Comparison of ENCODE assay signal across 18 cellular contexts in the genomic region with DNA sequence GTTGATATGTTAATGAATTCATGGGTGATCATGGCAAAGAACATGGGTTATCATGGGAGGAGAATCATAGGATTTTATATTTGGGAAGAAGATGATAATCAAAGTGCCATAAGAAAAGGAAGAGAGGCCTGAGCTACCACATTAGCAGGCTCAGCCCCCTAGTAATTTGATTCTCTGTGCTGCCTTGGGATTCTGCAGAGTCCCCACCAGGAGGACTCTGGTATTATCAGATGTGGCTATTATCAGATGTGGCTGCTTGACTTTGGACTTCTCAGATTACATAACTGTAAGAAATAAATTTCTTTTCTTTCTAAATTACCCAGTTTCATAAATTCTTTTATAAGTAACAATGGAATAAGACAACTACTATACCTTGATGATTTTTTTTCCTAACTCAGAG.
DNase-seq lines count a peak whose midpoint lies in the region; ATAC-seq and TF ChIP-seq lines count a peak whose summit lies in the region.
"Had no signal": no experiment of that assay in that cellular context is flagged by ENCODE, and none has a peak within 500 bp of the region (broad histone marks: within the 10 kb centered on the region; RNA-seq: fewer than 3 reads in every experiment).

No MANE protein-coding gene starts in this region.

- no peak overlapping the region for H4K91ac ChIP-seq in H9 (ENCODE audit: insufficient read length, low read depth, low read length)

- H3K79me1 ChIP-seq in H9 (ENCODE audit: insufficient read depth, low read depth, low read length, poor library complexity, severe bottlenecking) (no peaks in the 10 kb centered on the region), mesendoderm (ENCODE audit: low read length) (no peaks in the 10 kb centered on the region)

- intact Hi-C loops in spleen (cut with DNase I; ENCODE audit: low total_unique reads) = no loop called here

- H3K4me3 ChIP-seq in choroid plexus epithelial cell (ENCODE audit: low read depth, low read length) (no peak overlapping the region), mesendoderm (ENCODE audit: low read length) (no peak overlapping the region), spleen (no peak overlapping the region)

- H2BK120ac ChIP-seq in H9 (ENCODE audit: low read depth, low read length, poor library complexity, severe bottlenecking) = no peak overlapping the region
- H2BK120ac ChIP-seq in mesendoderm (ENCODE audit: low read depth, low read length) = no peak overlapping the region

- H3K23me2 ChIP-seq in H9 (ENCODE audit: insufficient read length, low read depth, low read length, poor library complexity, severe bottlenecking) = no peaks in the 10 kb centered on the region

- H2BK12ac ChIP-seq in H9 (ENCODE audit: insufficient read length, low read depth, low read length) = no peak overlapping the region

- H3K36me3 Mint-ChIP-seq in H9 (ENCODE audit: insufficient read depth in 1 of 3, low read depth in 3 of 3) = peaks cover 0 to 2% (median 0%) of the 10 kb centered on the region in 3 experiments; a peak in 1 of 7 replicates
- H3K36me3 Mint-ChIP-seq in T-helper 2 cell treated with Interferon-gamma antibody and Interleukin-4, amounts not matched to agents 5 μg/mL and 100 μg/mL, for 36 hours (ENCODE audit: low read depth) = no peaks in the 10 kb centered on the region

- no peak for TF ChIP-seq POLR2A in spleen (IDR thresholded peaks at IDR 0.05)

- H2BK5ac ChIP-seq in H9 (ENCODE audit: insufficient read length, low read length) (no peak overlapping the region), mesendoderm (ENCODE audit: low read length) (no peak overlapping the region)

- H3K9me3 ChIP-seq in H9 (ENCODE audit: control insufficient read depth, low read depth, low read length) = no peaks in the 10 kb centered on the region
- peaks cover 0 to 13% (median 9%) of the 10 kb centered on the region in 8 donors for H3K9me3 ChIP-seq in spleen

- H2BK15ac ChIP-seq in H9 (ENCODE audit: low read depth, low read length) (no peak overlapping the region), mesendoderm (replicated peaks; ENCODE audit: low read depth) (no peak overlapping the region)

- H3K56ac ChIP-seq in H9 (ENCODE audit: insufficient read length, low read depth, low read length) (no peak overlapping the region), mesendoderm (ENCODE audit: low read length) (no peak overlapping the region)

- no peaks in the 10 kb centered on the region for H3K36me3 ChIP-seq in mesendoderm (ENCODE audit: control insufficient read depth, insufficient read depth, low read length)
- H3K36me3 ChIP-seq in spleen = no peaks in the 10 kb centered on the region

- no peak for DNase-seq in H9
- peak; percentile 2 for DNase-seq in M059J (ENCODE audit: low read depth)
- DNase-seq in choroid plexus epithelial cell (ENCODE audit: low read depth) = no peak
- peak; percentile 43 for DNase-seq in mesendoderm
- no peak for DNase-seq in spleen
- no peak for DNase-seq in cerebellar nuclear complex (lab: John Stamatoyannopoulos, UW)
- DNase-seq in T-helper 2 cell treated with Interferon-gamma antibody and Interleukin-4, amounts not matched to agents 5 μg/mL and 100 μg/mL, for 36 hours (ENCODE audit: low spot score) = no peak
- DNase-seq: Calu3; CD4-positive, alpha-beta memory T cell; DMS53; H7; NCI-H1105 treated with DMSO at 0.1 percent for 48 hours; NCI-H1694 treated with DMSO at 0.1 percent for 48 hours; NCI-H2107; NCI-H446; NCI-H69; SHP77 treated with DMSO at 0.1 percent for 48 hours had no signal

- H3K23ac ChIP-seq in H9 (ENCODE audit: insufficient read length, low read depth, low read length) (no peak overlapping the region), mesendoderm (ENCODE audit: low read length) (no peak overlapping the region)

- no peak overlapping the region for H3K18ac ChIP-seq in H9 (ENCODE audit: insufficient read length, low read depth, low read length)
- H3K18ac ChIP-seq in mesendoderm (ENCODE audit: low read length) = no peak overlapping the region

- H3K4me3 Mint-ChIP-seq in H9 = no peak overlapping the region
- no peak overlapping the region for H3K4me3 Mint-ChIP-seq in T-helper 2 cell treated with Interferon-gamma antibody and Interleukin-4, amounts not matched to agents 5 μg/mL and 100 μg/mL, for 36 hours
- H3K4me3 Mint-ChIP-seq: CD4-positive, alpha-beta memory T cell had no signal

- no peak overlapping the region for H3T11ph ChIP-seq in H9 (ENCODE audit: low read length)

- no peaks in the 10 kb centered on the region for H3K27me3 Mint-ChIP-seq in H9 (ENCODE audit: low read depth)
- no peaks in the 10 kb centered on the region for H3K27me3 Mint-ChIP-seq in T-helper 2 cell treated with Interferon-gamma antibody and Interleukin-4, amounts not matched to agents 5 μg/mL and 100 μg/mL, for 36 hours (ENCODE audit: low read depth)
- H3K27me3 Mint-ChIP-seq: CD4-positive, alpha-beta memory T cell had no signal

- no peak overlapping the region for H2AFZ ChIP-seq in H9 (ENCODE audit: low read length)

- H2BK20ac ChIP-seq in H9 (ENCODE audit: low read depth, low read length, poor library complexity, severe bottlenecking) = no peak overlapping the region

- H3K79me2 ChIP-seq in H9 (ENCODE audit: insufficient read depth, low read length) (no peaks in the 10 kb centered on the region), mesendoderm (ENCODE audit: control insufficient read depth, insufficient read depth, low read length) (no peaks in the 10 kb centered on the region)

- H3K27ac ChIP-seq in H9 (ENCODE audit: insufficient read length, low read depth, low read length) = no peak overlapping the region
- H3K27ac ChIP-seq in mesendoderm (ENCODE audit: low read depth, low read length) = no peak overlapping the region
- H3K27ac ChIP-seq in spleen = no peak overlapping the region

- H4K8ac ChIP-seq in H9 (replicated peaks; ENCODE audit: insufficient read length, low read depth, low read length) (no peak overlapping the region), mesendoderm (ENCODE audit: low read depth, low read length) (no peak overlapping the region)

- no peaks in the 10 kb centered on the region; the same call in 1 of the 2 replicates for H3K4me1 ChIP-seq in H9 (ENCODE audit: insufficient read depth, low read length)
- no peaks in the 10 kb centered on the region for H3K4me1 ChIP-seq in mesendoderm (ENCODE audit: control insufficient read depth, low read depth, low read length)
- H3K4me1 ChIP-seq in spleen = no peaks in the 10 kb centered on the region

- no peaks in the 10 kb centered on the region for H4K20me1 ChIP-seq in H9 (ENCODE audit: control insufficient read depth, insufficient read depth, insufficient read length)

- H3K27me3 ChIP-seq in H9 (ENCODE audit: insufficient read depth, low read length) = no peaks in the 10 kb centered on the region
- no peaks in the 10 kb centered on the region for H3K27me3 ChIP-seq in mesendoderm (ENCODE audit: insufficient read depth, low read length, poor library complexity)
- H3K27me3 ChIP-seq in spleen (replicated peaks in 1 of 7) = no peaks in the 10 kb centered on the region

- H3K4me1 Mint-ChIP-seq in H9 = peaks cover 3 to 4% of the 10 kb centered on the region in 2 experiments; a peak in 3 of 4 replicates
- H3K4me1 Mint-ChIP-seq in T-helper 2 cell treated with Interferon-gamma antibody and Interleukin-4, amounts not matched to agents 5 μg/mL and 100 μg/mL, for 36 hours (ENCODE audit: low read depth) = peaks cover 2% of the 10 kb centered on the region

- no peak overlapping the region for H3K14ac ChIP-seq in H9 (ENCODE audit: insufficient read depth, low read length)

- H3K4ac ChIP-seq in H9 (ENCODE audit: low read depth, low read length) = no peak overlapping the region
- no peak overlapping the region for H3K4ac ChIP-seq in mesendoderm (ENCODE audit: low read depth, low read length)

- no peak overlapping the region for H3K4me2 ChIP-seq in H9 (ENCODE audit: insufficient read depth, insufficient read length, low read length)
- H3K4me2 ChIP-seq in mesendoderm (ENCODE audit: low read length) = no peak overlapping the region

- no peak overlapping the region for H3K9ac ChIP-seq in H9 (ENCODE audit: extremely low read depth, insufficient read length, low read length)
- no peak overlapping the region for H3K9ac ChIP-seq in mesendoderm (ENCODE audit: low read length)

- H4K5ac ChIP-seq in H9 (ENCODE audit: insufficient read length, low read depth, low read length) (no peak overlapping the region), mesendoderm (ENCODE audit: low read length) (no peak overlapping the region)

- no peak for ATAC-seq in GM19035 (IDR thresholded peaks at IDR 0.05; ENCODE audit: unreplicated experiment)

- TF ChIP-seq CTCF in H9 (conservative IDR thresholded peaks at IDR 0.05) (peak; percentile 57), choroid plexus epithelial cell (conservative IDR thresholded peaks at IDR 0.05; ENCODE audit: low read depth, low read length) (peak; percentile 39), spleen (IDR thresholded peaks at IDR 0.05 in 8 of 11, conservative IDR thresholded peaks at IDR 0.05 in 3 of 11) (no peak)

- H3K27ac Mint-ChIP-seq in H9 = no peak overlapping the region
- no peak overlapping the region for H3K27ac Mint-ChIP-seq in T-helper 2 cell treated with Interferon-gamma antibody and Interleukin-4, amounts not matched to agents 5 μg/mL and 100 μg/mL, for 36 hours
- H3K27ac Mint-ChIP-seq: CD4-positive, alpha-beta memory T cell had no signal

- H2AK5ac ChIP-seq in H9 (ENCODE audit: insufficient read length, low read length) (no peak overlapping the region), mesendoderm (ENCODE audit: low read length) (no peak overlapping the region)

- peaks cover 0 to 4% of the 10 kb centered on the region in 2 experiments; a peak in 4 of 5 replicates for H3K9me3 Mint-ChIP-seq in H9
- H3K9me3 Mint-ChIP-seq in T-helper 2 cell treated with Interferon-gamma antibody and Interleukin-4, amounts not matched to agents 5 μg/mL and 100 μg/mL, for 36 hours = peaks cover 17% of the 10 kb centered on the region

Comparison
In these comparisons a context has a peak if more than half of its experiments do, and no peak if none do; other contexts are left out.
1. DNase-seq: peak in M059J (single experiment) and mesendoderm (single experiment); none in H9 (single experiment), choroid plexus epithelial cell (single experiment), spleen (single experiment), cerebellar nuclear complex (0 of 2) and T-helper 2 cell treated with Interferon-gamma antibody and Interleukin-4, amounts not matched to agents 5 μg/mL and 100 μg/mL, for 36 hours (single experiment).
2. CTCF ChIP-seq: peak in H9 (single experiment) and choroid plexus epithelial cell (single experiment); none in spleen (0 of 11).